In genomic region chr1:185156854-185157598, GRCh38 we compare ENCODE assay signal across 1 cellular context.
TF ChIP-seq lines count a peak whose summit lies in the region.

Gene SWT1, plus strand, starts transcription at chr1:185157167. Its CDS starts 3,675 bp downstream, at chr1:185160842.
Gene TRMT1L, minus strand, starts transcription at chr1:185156953. Its CDS starts 241 bp downstream, at chr1:185156712.

TF ChIP-seq in HEK293, 187 proteins besides CTCF, POLR2A, EP300 and RAD21 (continued from another document and continues in another):
- TF ChIP-seq PRDM4 (tag by site-specific recombination; IDR thresholded peaks at IDR 0.05) (0 out of 2 replicates have a peak, but pooled peaks have one; percentile 11), ZNF473 (tag by site-specific recombination; IDR thresholded peaks at IDR 0.05) (no peak), MYNN (tag by site-specific recombination; IDR thresholded peaks at IDR 0.05; ENCODE audit: borderline replicate concordance) (no peak), ZNF76 (tag by site-specific recombination; IDR thresholded peaks at IDR 0.05; ENCODE audit: borderline replicate concordance, low read depth) (peak; percentile 95), INSM2 (tag by site-specific recombination; IDR thresholded peaks at IDR 0.05) (no peak), ZNF692 (tag by site-specific recombination; IDR thresholded peaks at IDR 0.05) (peak; percentile 49), ZNF701 (tag by site-specific recombination; IDR thresholded peaks at IDR 0.05) (no peak), ZBTB48 (tag by site-specific recombination; IDR thresholded peaks at IDR 0.05) (no peak), KLF17 (tag by site-specific recombination; IDR thresholded peaks at IDR 0.05) (peak; percentile 29; the same call in 1 of the 2 replicates), ZBTB26 (tag by site-specific recombination; optimal IDR thresholded peaks at IDR 0.05) (peak; percentile 42), YY2 (tag by site-specific recombination; IDR thresholded peaks at IDR 0.05) (no peak), ZNF629 (tag by site-specific recombination; IDR thresholded peaks at IDR 0.05) (peak; percentile 55; the same call in 1 of the 2 replicates), ZNF513 (tag by site-specific recombination; IDR thresholded peaks at IDR 0.05) (no peak), ZBTB44 (tag by site-specific recombination; IDR thresholded peaks at IDR 0.05) (peak; percentile 14; the same call in 1 of the 2 replicates), HIC1 (tag by site-specific recombination; IDR thresholded peaks at IDR 0.05) (peak; percentile 81), TCF7L2 (IDR thresholded peaks at IDR 0.05; ENCODE audit: borderline replicate concordance, low read depth, low read length) (no peak), KLF1 (tag by site-specific recombination; IDR thresholded peaks at IDR 0.05) (peak; percentile 94), ZNF280C (tag by site-specific recombination; IDR thresholded peaks at IDR 0.05) (no peak), ZNF785 (tag by site-specific recombination; IDR thresholded peaks at IDR 0.05) (no peak), ZNF311 (tag by site-specific recombination; IDR thresholded peaks at IDR 0.05; ENCODE audit: borderline replicate concordance) (no peak), ZNF514 (tag by site-specific recombination; IDR thresholded peaks at IDR 0.05) (no peak), KLF10 (tag by site-specific recombination; IDR thresholded peaks at IDR 0.05) (peak; percentile 84), ZFP69B (tag by site-specific recombination; IDR thresholded peaks at IDR 0.05) (peak; percentile 31; the same call in 1 of the 2 replicates), ZBTB17 (tag by site-specific recombination; IDR thresholded peaks at IDR 0.05) (peak; percentile 93), ZFP41 (tag by site-specific recombination; IDR thresholded peaks at IDR 0.05; ENCODE audit: borderline replicate concordance) (no peak), ZNF354C (tag by site-specific recombination; IDR thresholded peaks at IDR 0.05; ENCODE audit: borderline replicate concordance, low read depth) (no peak), ZBTB10 (tag by site-specific recombination; IDR thresholded peaks at IDR 0.05) (peak; percentile 91), ZNF24 (tag by site-specific recombination; IDR thresholded peaks at IDR 0.05) (no peak), ZNF148 (tag by site-specific recombination; IDR thresholded peaks at IDR 0.05; ENCODE audit: borderline replicate concordance) (no peak), SALL2 (tag by site-specific recombination; IDR thresholded peaks at IDR 0.05; ENCODE audit: borderline replicate concordance) (no peak), GLIS1 (tag by site-specific recombination; IDR thresholded peaks at IDR 0.05) (peak; percentile 62; the same call in 1 of the 2 replicates), KLF7 (tag by site-specific recombination; IDR thresholded peaks at IDR 0.05; ENCODE audit: borderline replicate concordance) (peak; percentile 86; the same call in 1 of the 2 replicates), ZNF792 (tag by site-specific recombination; IDR thresholded peaks at IDR 0.05) (no peak), HOXC10 (CRISPR knock-in tag; IDR thresholded peaks at IDR 0.05) (no peak), SP3 (tag by site-specific recombination; IDR thresholded peaks at IDR 0.05) (peak; percentile 100), KLF16 (tag by site-specific recombination; IDR thresholded peaks at IDR 0.05) (peak; percentile 95)
